1 cellular context compared by ENCODE assay signal in the genomic region with DNA sequence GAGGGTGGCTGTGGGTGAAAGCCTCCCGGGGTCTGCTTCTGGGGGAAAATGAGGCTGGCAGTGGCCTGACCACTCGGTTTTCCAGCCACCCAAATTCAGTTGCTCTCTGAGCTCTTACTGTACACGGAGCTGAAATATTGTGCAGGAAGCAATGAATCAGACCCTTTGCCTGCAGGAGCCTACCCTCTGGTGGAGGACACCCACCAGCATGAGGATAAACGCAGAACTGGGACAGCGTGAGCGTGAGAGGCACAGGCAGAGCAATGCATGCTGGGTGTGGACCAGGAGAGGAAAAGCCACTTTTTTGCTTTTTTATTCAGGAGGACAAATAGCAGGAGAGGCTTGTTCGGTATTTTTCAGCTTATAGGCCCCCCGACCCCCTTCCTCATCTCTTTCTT.
TF ChIP-seq lines count a peak whose summit lies in the region.

No MANE protein-coding gene starts in this region.

TF ChIP-seq in HepG2, 621 proteins besides CTCF, POLR2A, EP300 and RAD21 (continued from another document):
- TF ChIP-seq RBFOX2 (IDR thresholded peaks at IDR 0.05; ENCODE audit: low read depth, low read length): no peak
- TF ChIP-seq, protein P1, sequence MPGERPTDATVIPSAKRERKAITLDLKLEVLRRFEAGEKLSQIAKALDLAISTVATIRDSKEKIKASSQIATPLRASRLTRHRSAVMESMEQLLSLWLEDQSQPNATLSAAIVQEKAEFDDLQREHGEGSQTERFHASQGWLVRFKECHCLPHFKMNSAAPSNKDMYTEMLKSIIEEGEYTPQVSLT (CRISPR knock-in tag; IDR thresholded peaks at IDR 0.05; ENCODE audit: borderline replicate concordance, low read depth): no peak
- TF ChIP-seq ZNF629 (CRISPR knock-in tag; conservative IDR thresholded peaks at IDR 0.05): no peak
- TF ChIP-seq, protein P2, sequence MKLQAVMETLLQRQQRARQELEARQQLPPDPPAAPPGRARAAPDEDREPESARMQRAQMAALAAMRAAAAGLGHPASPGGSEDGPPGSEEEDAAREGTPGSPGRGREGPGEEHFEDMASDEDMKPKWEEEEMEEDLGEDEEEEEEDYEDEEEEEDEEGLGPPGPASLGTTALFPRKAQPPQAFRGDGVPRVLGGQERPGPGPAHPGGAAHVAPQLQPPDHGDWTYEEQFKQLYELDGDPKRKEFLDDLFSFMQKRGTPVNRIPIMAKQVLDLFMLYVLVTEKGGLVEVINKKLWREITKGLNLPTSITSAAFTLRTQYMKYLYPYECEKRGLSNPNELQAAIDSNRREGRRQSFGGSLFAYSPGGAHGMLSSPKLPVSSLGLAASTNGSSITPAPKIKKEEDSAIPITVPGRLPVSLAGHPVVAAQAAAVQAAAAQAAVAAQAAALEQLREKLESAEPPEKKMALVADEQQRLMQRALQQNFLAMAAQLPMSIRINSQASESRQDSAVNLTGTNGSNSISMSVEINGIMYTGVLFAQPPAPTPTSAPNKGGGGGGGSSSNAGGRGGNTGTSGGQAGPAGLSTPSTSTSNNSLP (IDR thresholded peaks at IDR 0.05; ENCODE audit: low read depth, low read length): no peak
